In the genomic region with DNA sequence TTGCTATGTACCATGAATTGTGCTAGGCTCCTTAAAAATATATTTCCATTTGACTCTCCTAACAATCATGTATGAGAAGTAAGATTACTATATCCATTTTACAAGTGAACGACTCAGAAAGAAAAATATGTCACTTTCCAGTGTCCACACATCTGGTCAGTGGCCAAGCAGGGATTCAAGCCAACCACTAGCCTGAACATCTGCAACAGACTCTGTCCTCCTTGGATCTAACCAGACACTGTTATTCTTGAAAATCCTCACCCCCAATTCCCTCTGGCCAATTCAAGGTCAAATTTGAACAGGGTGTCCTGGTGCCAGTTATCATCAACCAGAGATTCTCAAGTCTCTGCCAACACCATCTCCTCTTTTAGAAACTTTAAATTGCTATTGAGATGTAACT, we compare ENCODE assay signal across 19 cellular contexts.
DNase-seq lines count a peak whose midpoint lies in the region; ATAC-seq, FAIRE-seq and TF ChIP-seq lines count a peak whose summit lies in the region.
"Had no signal": no experiment of that assay in that cellular context is flagged by ENCODE, and none has a peak within 500 bp of the region (broad histone marks: within the 10 kb centered on the region; RNA-seq: fewer than 3 reads in every experiment).

No MANE protein-coding gene starts in this region.

- H2AFZ ChIP-seq in mesenchymal stem cell (ENCODE audit: low read depth, low read length) = no peak overlapping the region

- 23 to 30% (median 26%) methylated on average over 1 of the region's 1 CpG for WGBS in heart left ventricle, 4 donors
- 33% methylated on average over 1 of the region's 1 CpG for WGBS in esophagus muscularis mucosa
- WGBS in mesenchymal stem cell = 85% methylated on average over 1 of the region's 1 CpG

- H3K4ac ChIP-seq in mesenchymal stem cell (ENCODE audit: low read depth in 1 of 2, low read length in 2 of 2) = no peak overlapping the region

- no peaks in the 10 kb centered on the region for H3K36me3 ChIP-seq in heart left ventricle
- H3K36me3 ChIP-seq in esophagus muscularis mucosa = no peaks in the 10 kb centered on the region
- no peaks in the 10 kb centered on the region for H3K36me3 ChIP-seq in mesenchymal stem cell (ENCODE audit: control insufficient read depth in 1 of 2, insufficient read depth in 2 of 2, low read depth in 1 of 2, low read length in 2 of 2)
- no peaks in the 10 kb centered on the region for H3K36me3 ChIP-seq in kidney (ENCODE audit: control insufficient read depth in 1 of 2, insufficient read depth in 2 of 2, low read length in 2 of 2)
- H3K36me3 ChIP-seq: HAP-1 had no signal

- ATAC-seq in heart left ventricle = peak in 1 of 4 donors; percentile 8
- no peak for ATAC-seq in foreskin keratinocyte
- no peak for ATAC-seq in HG02798 (IDR thresholded peaks at IDR 0.05; ENCODE audit: poor library complexity, unreplicated experiment)
- ATAC-seq: GM12878, Panc1 had no signal

- H4K8ac ChIP-seq in mesenchymal stem cell (ENCODE audit: low read length) = no peak overlapping the region

- peaks cover 15% of the 10 kb centered on the region for H3K79me1 ChIP-seq in mesenchymal stem cell (replicated peaks; ENCODE audit: low read length, poor library complexity, severe bottlenecking)

- TF ChIP-seq CTCF in heart left ventricle (IDR thresholded peaks at IDR 0.05) (no peak), esophagus muscularis mucosa (IDR thresholded peaks at IDR 0.05) (no peak), kidney (IDR thresholded peaks at IDR 0.05; ENCODE audit: borderline replicate concordance, extremely low read depth, insufficient read depth) (no peak), foreskin keratinocyte (conservative IDR thresholded peaks at IDR 0.05) (no peak)

- peak in 1 of 5 donors; percentile 30 for DNase-seq in heart left ventricle
- DNase-seq in cardiac septum (ENCODE audit: low spot score) = no peak
- no peak for DNase-seq in esophagus muscularis mucosa (ENCODE audit: extremely low spot score)
- DNase-seq in mesenchymal stem cell = no peak
- no peak for DNase-seq in urothelium cell line (ENCODE audit: low spot score)
- DNase-seq in kidney = no peak
- no peak for DNase-seq in foreskin keratinocyte
- DNase-seq: 8988T, C1 segment of cervical spinal cord, DND-41, NCI-H1417, NCI-H2081, NCI-H510A treated with DMSO at 0.1 percent for 48 hours, SHP77 treated with DMSO at 0.1 percent for 48 hours had no signal

- no peaks in the 10 kb centered on the region for H3K27me3 ChIP-seq in heart left ventricle
- no peaks in the 10 kb centered on the region for H3K27me3 ChIP-seq in esophagus muscularis mucosa
- H3K27me3 ChIP-seq in mesenchymal stem cell (ENCODE audit: control insufficient read depth in 1 of 2, insufficient read depth in 1 of 2, low read length in 2 of 2) = no peaks in the 10 kb centered on the region
- H3K27me3 ChIP-seq in foreskin keratinocyte = no peaks in the 10 kb centered on the region

- H3K4me3 ChIP-seq in heart left ventricle (no peak overlapping the region), esophagus muscularis mucosa (no peak overlapping the region), mesenchymal stem cell (ENCODE audit: insufficient read depth in 1 of 2, low read depth in 1 of 2, low read length in 2 of 2) (no peak overlapping the region), kidney (ENCODE audit: low read length in 2 of 2) (no peak overlapping the region)
- H3K4me3 ChIP-seq: GM12878, HAP-1 had no signal

- FAIRE-seq in urothelium cell line (lab: Jason Lieb, UNC) (peak; percentile 59), kidney (lab: Jason Lieb, UNC) (no peak)
- FAIRE-seq: G401.6, GM12878 had no signal

- H2AK5ac ChIP-seq in mesenchymal stem cell (ENCODE audit: low read length, severe bottlenecking) = peak overlapping the region; percentile 32

- H2BK12ac ChIP-seq in mesenchymal stem cell (ENCODE audit: low read length in 2 of 2) = no peak overlapping the region

- H3K23ac ChIP-seq in mesenchymal stem cell (ENCODE audit: low read length in 2 of 2) = no peak overlapping the region

- no peak overlapping the region for H3K18ac ChIP-seq in mesenchymal stem cell (ENCODE audit: low read depth in 1 of 2, low read length in 2 of 2)

- H3K9me3 ChIP-seq in heart left ventricle = no peaks in the 10 kb centered on the region
- H3K9me3 ChIP-seq in esophagus muscularis mucosa = no peaks in the 10 kb centered on the region
- no peaks in the 10 kb centered on the region for H3K9me3 ChIP-seq in mesenchymal stem cell (ENCODE audit: control insufficient read depth, low read length)
- no peaks in the 10 kb centered on the region for H3K9me3 ChIP-seq in kidney (ENCODE audit: control insufficient read depth in 1 of 2, low read length in 2 of 2)
- H3K9me3 ChIP-seq: HAP-1 had no signal

- H3K9ac ChIP-seq in mesenchymal stem cell (ENCODE audit: low read length) (no peak overlapping the region), kidney (ENCODE audit: low read length in 2 of 2) (no peak overlapping the region)

- H2BK15ac ChIP-seq in mesenchymal stem cell (ENCODE audit: low read depth, poor library complexity, severe bottlenecking) = no peak overlapping the region

- H3K4me1 ChIP-seq in heart left ventricle (peaks cover 4 to 93% (median 44%) of the 10 kb centered on the region in 12 donors), esophagus muscularis mucosa (peaks cover 29 to 56% (median 48%) of the 10 kb centered on the region in 4 donors), mesenchymal stem cell (ENCODE audit: control insufficient read depth, insufficient read depth, low read depth, low read length) (peaks cover 19% of the 10 kb centered on the region), kidney (ENCODE audit: control insufficient read depth in 1 of 2, insufficient read depth in 1 of 2, low read depth in 1 of 2, low read length in 2 of 2) (no peaks in the 10 kb centered on the region), foreskin keratinocyte (peaks cover 35% of the 10 kb centered on the region)
- H3K4me1 ChIP-seq: HAP-1 had no signal

- no peak for TF ChIP-seq EP300 in esophagus muscularis mucosa (IDR thresholded peaks at IDR 0.05)

- H3K27ac ChIP-seq in heart left ventricle (peak overlapping the region; percentile 34 to 94 (median 86)), esophagus muscularis mucosa (replicated peaks in 1 of 4) (peak overlapping the region in 3 of 4 donors; percentile 73 to 85 (median 80)), mesenchymal stem cell (ENCODE audit: low read length, poor library complexity, severe bottlenecking) (peak overlapping the region; percentile 58), kidney (ENCODE audit: low read depth in 2 of 2, low read length in 2 of 2) (no peak overlapping the region), foreskin keratinocyte (no peak overlapping the region)

- no peak overlapping the region for H2BK120ac ChIP-seq in mesenchymal stem cell (ENCODE audit: low read depth, low read length)

- H4K91ac ChIP-seq in mesenchymal stem cell (ENCODE audit: low read length) = no peak overlapping the region

- intact Hi-C loops in heart left ventricle (cut with DNase I) (loop anchor here in 3 of 10 donors (2.0 to 5.0 kb wide), 3 partner anchors 75 to 125 kb away; no protein-coding TSS in a partner anchor), cardiac septum (cut with DNase I) (no loop called here), esophagus muscularis mucosa (cut with DNase I) (no loop called here), kidney (cut with DNase I) (no loop called here)

- TF ChIP-seq POLR2A in heart left ventricle (IDR thresholded peaks at IDR 0.05) (no peak), esophagus muscularis mucosa (IDR thresholded peaks at IDR 0.05; ENCODE audit: low read depth) (no peak)

- H3K4me2 ChIP-seq in mesenchymal stem cell (ENCODE audit: low read length, poor library complexity, severe bottlenecking) = no peak overlapping the region

- H3K14ac ChIP-seq in mesenchymal stem cell (ENCODE audit: low read length in 2 of 2) = no peak overlapping the region

- no peak overlapping the region for H2BK5ac ChIP-seq in mesenchymal stem cell (ENCODE audit: low read depth, low read length, poor library complexity, severe bottlenecking)

Comparison
In these comparisons a context has a peak if more than half of its experiments do, and no peak if none do; other contexts are left out.
1. H3K27ac ChIP-seq: peak in heart left ventricle (12 of 12), esophagus muscularis mucosa (3 of 4) and mesenchymal stem cell (single experiment); none in kidney (0 of 2) and foreskin keratinocyte (single experiment).